ENCODE assay signal across 8 cellular contexts in the genomic region with DNA sequence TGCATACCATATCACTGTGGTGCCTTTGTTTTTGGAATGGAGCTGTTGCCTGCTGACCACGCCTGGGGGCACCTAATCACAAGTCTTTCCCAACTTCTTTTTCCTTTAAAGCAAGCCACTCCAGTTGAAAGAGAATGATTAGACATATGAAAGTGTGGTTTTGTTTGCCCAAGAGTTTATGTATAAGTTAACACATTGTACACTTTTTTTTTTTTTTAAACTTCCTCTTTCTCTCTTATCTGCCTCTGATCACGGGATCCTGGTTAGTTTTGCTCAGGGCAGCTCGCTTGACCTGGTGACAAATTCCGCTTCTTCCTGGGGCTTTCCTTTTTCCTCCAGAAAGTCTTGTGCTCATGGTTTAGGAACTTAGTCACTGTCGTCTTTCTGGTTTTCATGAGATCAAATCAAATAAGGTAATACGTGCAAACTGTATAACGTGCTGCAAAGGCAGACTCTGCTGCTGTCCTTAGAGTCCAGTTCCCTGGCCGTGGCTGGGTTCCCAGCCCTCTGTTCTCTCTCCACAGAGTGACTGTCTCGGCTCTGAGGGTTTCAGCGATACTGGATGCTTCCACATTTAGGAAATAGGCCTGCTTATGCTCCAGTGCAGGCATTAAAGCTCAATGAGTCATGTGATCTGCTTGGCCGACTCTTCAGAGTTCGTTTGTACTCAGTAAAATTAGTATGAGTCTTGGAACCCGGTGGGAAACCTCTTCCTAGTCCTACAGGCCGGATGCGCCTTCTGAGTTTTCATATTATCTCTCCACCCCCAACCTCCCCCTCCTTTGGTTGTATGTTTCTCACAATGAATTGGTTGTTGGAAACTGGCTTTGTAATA.
DNase-seq lines count a peak whose midpoint lies in the region; ATAC-seq and TF ChIP-seq lines count a peak whose summit lies in the region.

No MANE protein-coding gene starts in this region.

- no peaks in the 10 kb centered on the region for H3K9me3 Mint-ChIP-seq in stimulated activated effector memory CD8-positive, alpha-beta T cell treated with anti-CD3 and anti-CD28 coated beads, Interleukin-12 subunit alpha, Interleukin-12 subunit beta, amount 100 ng/mL, for 72 hours

- H3K4me2 ChIP-seq in BLaER1: peak overlapping the region; percentile 96

- peaks cover 21% of the 10 kb centered on the region for H3K36me3 ChIP-seq in BLaER1

- peaks cover 16% of the 10 kb centered on the region for H3K36me3 Mint-ChIP-seq in stimulated activated effector memory CD8-positive, alpha-beta T cell treated with anti-CD3 and anti-CD28 coated beads, Interleukin-12 subunit alpha, Interleukin-12 subunit beta, amount 100 ng/mL, for 72 hours

- H3K27ac Mint-ChIP-seq in stimulated activated effector memory CD8-positive, alpha-beta T cell treated with anti-CD3 and anti-CD28 coated beads, Interleukin-12 subunit alpha, Interleukin-12 subunit beta, amount 100 ng/mL, for 72 hours: peak overlapping the region; percentile 91

- H3K27me3 ChIP-seq in BLaER1: no peaks in the 10 kb centered on the region

- ATAC-seq in HG03354 (IDR thresholded peaks at IDR 0.05; ENCODE audit: poor library complexity, severe bottlenecking, unreplicated experiment): peak; percentile 50
- ATAC-seq in stimulated activated effector memory CD8-positive, alpha-beta T cell treated with anti-CD3 and anti-CD28 coated beads, Interleukin-12 subunit alpha, Interleukin-12 subunit beta, amount 100 ng/mL, for 72 hours: peak; percentile 90

- H3K4me3 ChIP-seq in BLaER1: peak overlapping the region; percentile 59

- H3K9ac ChIP-seq in BLaER1: peak overlapping the region; percentile 75

- peaks cover 47% of the 10 kb centered on the region; the same call in 1 of the 2 replicates for H4K20me1 ChIP-seq in BLaER1

- peaks cover 57% of the 10 kb centered on the region for H3K4me1 ChIP-seq in BLaER1

- DNase-seq in SKM-1 treated with dmso at 0.1 percent for 144 hours (lab: John Stamatoyannopoulos, UW; ENCODE audit: unreplicated experiment) (peak; percentile 76), caudate nucleus (lab: John Stamatoyannopoulos, UW) (peak in 32 of 61 donors; percentile 4 to 58 (median 22)), left kidney (ENCODE audit: low read depth, low spot score) (peak; percentile 55), NCI-H526 treated with DMSO at 0.1 percent for 48 hours (lab: John Stamatoyannopoulos, UW) (no peak)
- no peak for DNase-seq in stimulated activated effector memory CD8-positive, alpha-beta T cell treated with anti-CD3 and anti-CD28 coated beads, Interleukin-12 subunit alpha, Interleukin-12 subunit beta, amount 100 ng/mL, for 72 hours (ENCODE audit: low spot score in 2 of 2)

- no peaks in the 10 kb centered on the region for H3K9me3 ChIP-seq in BLaER1

- H3K4me1 Mint-ChIP-seq in stimulated activated effector memory CD8-positive, alpha-beta T cell treated with anti-CD3 and anti-CD28 coated beads, Interleukin-12 subunit alpha, Interleukin-12 subunit beta, amount 100 ng/mL, for 72 hours: peaks cover 34% of the 10 kb centered on the region

- TF ChIP-seq POLR2A in GM19193 (IDR thresholded peaks at IDR 0.05; ENCODE audit: extremely low read depth, insufficient read depth, insufficient read length): peak; percentile 35

- peak overlapping the region; percentile 71 for H3K4me3 Mint-ChIP-seq in stimulated activated effector memory CD8-positive, alpha-beta T cell treated with anti-CD3 and anti-CD28 coated beads, Interleukin-12 subunit alpha, Interleukin-12 subunit beta, amount 100 ng/mL, for 72 hours

- H3K27ac ChIP-seq in BLaER1 (peak overlapping the region; percentile 68), caudate nucleus (ENCODE audit: low read depth, low read length) (peak overlapping the region; percentile 39)

Comparison
In these comparisons a context has a peak if more than half of its experiments do, and no peak if none do; other contexts are left out.
1. DNase-seq: peak in SKM-1 treated with dmso at 0.1 percent for 144 hours (single experiment), caudate nucleus (32 of 61) and left kidney (single experiment); none in stimulated activated effector memory CD8-positive, alpha-beta T cell treated with anti-CD3 and anti-CD28 coated beads, Interleukin-12 subunit alpha, Interleukin-12 subunit beta, amount 100 ng/mL, for 72 hours (0 of 2) and NCI-H526 treated with DMSO at 0.1 percent for 48 hours (single experiment).